In genomic region chr10:110629680-110630191, GRCh38 we compare ENCODE assay signal across 9 cellular contexts. TPM values are rescaled to one million over a fixed set of nuclear protein-coding genes. Genes with fewer than 3 reads are reported as not detected.
A peak's percentile ranks its signal among the peaks of the same experiment; 100 is the strongest.
DNase-seq lines count a peak whose midpoint lies in the region; ATAC-seq and TF ChIP-seq lines count a peak whose summit lies in the region.
"Had no signal": no experiment of that assay in that cellular context is flagged by ENCODE, and none has a peak within 500 bp of the region (broad histone marks: within the 10 kb centered on the region; RNA-seq: fewer than 3 reads in every experiment).

No MANE protein-coding gene starts in this region.

- intact Hi-C loops in left colon (cut with DNase I, micrococcal nuclease), result no loop called here

- ATAC-seq in left colon (peak; percentile 63), HG02798 (IDR thresholded peaks at IDR 0.05; ENCODE audit: poor library complexity, unreplicated experiment) (no peak), omental fat pad (ENCODE audit: low FRiP score) (no peak)
- ATAC-seq: natural killer cell had no signal

- DNase-seq in AG08396 (ENCODE audit: low spot score), result peak; percentile 77
- peak; percentile 92 for DNase-seq in NCI-H1105 treated with DMSO at 0.1 percent for 48 hours (lab: John Stamatoyannopoulos, UW)
- DNase-seq in amniotic epithelial cell (ENCODE audit: low read depth), result peak; percentile 55
- no peak for DNase-seq in left colon
- DNase-seq in SKM-1 treated with dmso at 0.1 percent for 144 hours (lab: John Stamatoyannopoulos, UW; ENCODE audit: unreplicated experiment), result no peak
- no peak for DNase-seq in iPS-NIHi11 (ENCODE audit: low spot score)
- no peak for DNase-seq in omental fat pad (ENCODE audit: low spot score)
- DNase-seq: natural killer cell had no signal

- no peak for TF ChIP-seq CTCF in omental fat pad (IDR thresholded peaks at IDR 0.05)

RNA-seq across cellular contexts. Expression of gene RBM20, which starts 14.4 kb away (rescaled TPM):
- 1 to 10 TPM in 1 of 2 donors, under 1 TPM in 1; 0.92 to 1.9 TPM for total RNA-seq in left colon
- total RNA-seq in omental fat pad, result 1 to 10 TPM in 3 of 4 donors, under 1 TPM in 1; 0.24 to 3.5 (median 1.8) TPM

Comparison
In these comparisons a context has a peak if more than half of its experiments do, and no peak if none do; other contexts are left out.
1. DNase-seq: peak in AG08396 (single experiment), NCI-H1105 treated with DMSO at 0.1 percent for 48 hours (single experiment) and amniotic epithelial cell (single experiment); none in left colon (0 of 2), SKM-1 treated with dmso at 0.1 percent for 144 hours (single experiment), iPS-NIHi11 (single experiment) and omental fat pad (single experiment).